12 cellular contexts compared by ENCODE assay signal in genomic region chr21:38990424-38990794, GRCh38.
DNase-seq lines count a peak whose midpoint lies in the region; ATAC-seq and TF ChIP-seq lines count a peak whose summit lies in the region.
"Had no signal": no experiment of that assay in that cellular context is flagged by ENCODE, and none has a peak within 500 bp of the region (broad histone marks: within the 10 kb centered on the region; RNA-seq: fewer than 3 reads in every experiment).

No MANE protein-coding gene starts in this region.

- H3K4me3 Mint-ChIP-seq in chondrocyte (ENCODE audit: unreplicated experiment) (no peak overlapping the region), nephron progenitor cell (peak overlapping the region; percentile 66)
- H3K4me3 Mint-ChIP-seq in activated naive CD8-positive, alpha-beta T cell treated with anti-CD3 and anti-CD28 coated beads, Interleukin-2, amount 50 U/mL, for 24 hours, result no peak overlapping the region
- H3K4me3 Mint-ChIP-seq: activated CD4-positive, alpha-beta T cell treated with anti-CD3 and anti-CD28 coated beads, Interleukin-2, amount 10 ng/mL, durations not matched to agents 24 days and 14 days; activated naive CD8-positive, alpha-beta T cell treated with anti-CD3 and anti-CD28 coated beads, Interleukin-2, amount 10 ng/mL, durations not matched to agents 7 days and 5 days had no signal

- H3K9ac ChIP-seq in BLaER1 treated with 17β-estradiol and CSF1 and Interleukin-3, amounts not matched to agents 10 nM and 100 nM, result peak overlapping the region in 2 of 11 experiments; percentile 60 to 65; a peak in 5 of 22 replicates

- no peaks in the 10 kb centered on the region for H3K36me3 Mint-ChIP-seq in chondrocyte (ENCODE audit: low read depth)
- no peaks in the 10 kb centered on the region for H3K36me3 Mint-ChIP-seq in nephron progenitor cell (ENCODE audit: low read depth)
- no peaks in the 10 kb centered on the region for H3K36me3 Mint-ChIP-seq in activated naive CD8-positive, alpha-beta T cell treated with anti-CD3 and anti-CD28 coated beads, Interleukin-2, amount 50 U/mL, for 24 hours (ENCODE audit: low read depth)
- H3K36me3 Mint-ChIP-seq: activated naive CD8-positive, alpha-beta T cell treated with anti-CD3 and anti-CD28 coated beads, Interleukin-2, amount 10 ng/mL, durations not matched to agents 7 days and 5 days had no signal

- peak overlapping the region in 1 of 11 experiments; percentile 78; a peak in 1 of 22 replicates for H3K27ac ChIP-seq in BLaER1 treated with 17β-estradiol and CSF1 and Interleukin-3, amounts not matched to agents 10 nM and 100 nM
- H3K27ac ChIP-seq: epithelial cell of prostate had no signal

- ATAC-seq in activated naive CD8-positive, alpha-beta T cell treated with anti-CD3 and anti-CD28 coated beads, Interleukin-2, amount 50 U/mL, for 24 hours, result no peak
- ATAC-seq in GM21723 (IDR thresholded peaks at IDR 0.05; ENCODE audit: unreplicated experiment), result no peak

- TF ChIP-seq CTCF in chondrocyte (IDR thresholded peaks at IDR 0.05), result no peak
- TF ChIP-seq CTCF in nephron progenitor cell (IDR thresholded peaks at IDR 0.05), result no peak

- H3K9me3 Mint-ChIP-seq in chondrocyte (ENCODE audit: low read depth) (no peaks in the 10 kb centered on the region), nephron progenitor cell (no peaks in the 10 kb centered on the region)
- H3K9me3 Mint-ChIP-seq in activated naive CD8-positive, alpha-beta T cell treated with anti-CD3 and anti-CD28 coated beads, Interleukin-2, amount 50 U/mL, for 24 hours, result no peaks in the 10 kb centered on the region
- H3K9me3 Mint-ChIP-seq: activated CD4-positive, alpha-beta T cell treated with anti-CD3 and anti-CD28 coated beads, Interleukin-2, amount 10 ng/mL, durations not matched to agents 24 days and 14 days; activated naive CD8-positive, alpha-beta T cell treated with anti-CD3 and anti-CD28 coated beads, Interleukin-2, amount 10 ng/mL, durations not matched to agents 7 days and 5 days; CD14-positive monocyte had no signal

- H3K4me1 ChIP-seq in BLaER1 treated with 17β-estradiol and CSF1 and Interleukin-3, amounts not matched to agents 10 nM and 100 nM, result peaks cover 65 to 100% (median 93%) of the 10 kb centered on the region in 10 experiments

- peak overlapping the region; percentile 13 for H3K27ac Mint-ChIP-seq in chondrocyte (ENCODE audit: unreplicated experiment)
- peak overlapping the region; percentile 95 for H3K27ac Mint-ChIP-seq in nephron progenitor cell
- no peak overlapping the region for H3K27ac Mint-ChIP-seq in activated naive CD8-positive, alpha-beta T cell treated with anti-CD3 and anti-CD28 coated beads, Interleukin-2, amount 50 U/mL, for 24 hours
- H3K27ac Mint-ChIP-seq: activated CD4-positive, alpha-beta T cell treated with anti-CD3 and anti-CD28 coated beads, Interleukin-2, amount 10 ng/mL, durations not matched to agents 24 days and 14 days; activated naive CD8-positive, alpha-beta T cell treated with anti-CD3 and anti-CD28 coated beads, Interleukin-2, amount 10 ng/mL, durations not matched to agents 7 days and 5 days had no signal

- DNase-seq in NCI-H128 (lab: John Stamatoyannopoulos, UW; ENCODE audit: unreplicated experiment) (peak; percentile 64), chondrocyte (ENCODE audit: low spot score) (no peak), nephron progenitor cell (peak; percentile 46), G401 (ENCODE audit: low spot score) (no peak), NCI-H526 treated with DMSO at 0.1 percent for 48 hours (lab: John Stamatoyannopoulos, UW) (no peak)
- no peak for DNase-seq in activated naive CD8-positive, alpha-beta T cell treated with anti-CD3 and anti-CD28 coated beads, Interleukin-2, amount 50 U/mL, for 24 hours
- DNase-seq: activated CD4-positive, alpha-beta T cell treated with anti-CD3 and anti-CD28 coated beads, Interleukin-2, amount 10 ng/mL, durations not matched to agents 24 days and 14 days; activated naive CD8-positive, alpha-beta T cell treated with anti-CD3 and anti-CD28 coated beads, Interleukin-2, amount 10 ng/mL, durations not matched to agents 7 days and 5 days had no signal

- peaks cover 2% of the 10 kb centered on the region for H3K27me3 Mint-ChIP-seq in chondrocyte (ENCODE audit: low read depth)
- H3K27me3 Mint-ChIP-seq in nephron progenitor cell (ENCODE audit: low read depth, poor library complexity), result peaks cover 12% of the 10 kb centered on the region
- peaks cover 47% of the 10 kb centered on the region for H3K27me3 Mint-ChIP-seq in activated naive CD8-positive, alpha-beta T cell treated with anti-CD3 and anti-CD28 coated beads, Interleukin-2, amount 50 U/mL, for 24 hours

- no peaks in the 10 kb centered on the region for H4K20me1 ChIP-seq in BLaER1 treated with 17β-estradiol and CSF1 and Interleukin-3, amounts not matched to agents 10 nM and 100 nM

- H3K4me2 ChIP-seq in BLaER1 treated with 17β-estradiol and CSF1 and Interleukin-3, amounts not matched to agents 10 nM and 100 nM, result peak overlapping the region; percentile 77 to 99 (median 86)

- H3K4me3 ChIP-seq in BLaER1 treated with 17β-estradiol and CSF1 and Interleukin-3, amounts not matched to agents 10 nM and 100 nM, result 0 out of 20 replicates have a peak overlapping the region, but pooled peaks of 1 of the 10 experiments have one; percentile 5

- H3K9me3 ChIP-seq in BLaER1 treated with 17β-estradiol and CSF1 and Interleukin-3, amounts not matched to agents 10 nM and 100 nM (replicated peaks in 1 of 11), result no peaks in the 10 kb centered on the region

- H3K4me1 Mint-ChIP-seq in chondrocyte (ENCODE audit: low read depth) (peaks cover 82% of the 10 kb centered on the region), nephron progenitor cell (peaks cover 92% of the 10 kb centered on the region)
- H3K4me1 Mint-ChIP-seq in activated naive CD8-positive, alpha-beta T cell treated with anti-CD3 and anti-CD28 coated beads, Interleukin-2, amount 50 U/mL, for 24 hours, result peaks cover 11% of the 10 kb centered on the region

- H3K27me3 ChIP-seq in BLaER1 treated with 17β-estradiol and CSF1 and Interleukin-3, amounts not matched to agents 10 nM and 100 nM, result peaks cover 0 to 74% (median 0%) of the 10 kb centered on the region in 11 experiments; a peak in 8 of 22 replicates

- in situ Hi-C loops in G401 (cut with HindIII; ENCODE audit: low sequenced_read_pairs), result no loop called here

- H3K36me3 ChIP-seq in BLaER1 treated with 17β-estradiol and CSF1 and Interleukin-3, amounts not matched to agents 10 nM and 100 nM, result no peaks in the 10 kb centered on the region

Comparison
In these comparisons a context has a peak if more than half of its experiments do, and no peak if none do; other contexts are left out.
1. DNase-seq: peak in NCI-H128 (single experiment) and nephron progenitor cell (single experiment); none in chondrocyte (single experiment), G401 (single experiment), NCI-H526 treated with DMSO at 0.1 percent for 48 hours (single experiment) and activated naive CD8-positive, alpha-beta T cell treated with anti-CD3 and anti-CD28 coated beads, Interleukin-2, amount 50 U/mL, for 24 hours (single experiment).